18 cellular contexts compared by ENCODE assay signal in genomic region chr12:131944601-131945251, GRCh38. TPM values are rescaled to one million over a fixed set of nuclear protein-coding genes. Genes with fewer than 3 reads are reported as not detected.
DNase-seq lines count a peak whose midpoint lies in the region; ATAC-seq and TF ChIP-seq lines count a peak whose summit lies in the region.
"Had no signal": no experiment of that assay in that cellular context is flagged by ENCODE, and none has a peak within 500 bp of the region (broad histone marks: within the 10 kb centered on the region; RNA-seq: fewer than 3 reads in every experiment).

No MANE protein-coding gene starts in this region.

- H3K4me3 Mint-ChIP-seq in natural killer cell = no peak overlapping the region
- H3K4me3 Mint-ChIP-seq in natural killer cell treated with Interleukin-12 subunit alpha and Interleukin-12 subunit beta and Interleukin-15 and Interleukin-18, amount 100 ng/mL, for 72 hours = no peak overlapping the region
- H3K4me3 Mint-ChIP-seq: T-helper 17 cell had no signal

- no peak for TF ChIP-seq CTCF in natural killer cell (IDR thresholded peaks at IDR 0.05)
- no peak for TF ChIP-seq CTCF in lower lobe of right lung (IDR thresholded peaks at IDR 0.05)
- no peak for TF ChIP-seq CTCF in upper lobe of right lung (IDR thresholded peaks at IDR 0.05)

- no peak for ATAC-seq in natural killer cell
- no peak for ATAC-seq in natural killer cell treated with Interleukin-12 subunit alpha and Interleukin-12 subunit beta and Interleukin-15 and Interleukin-18, amount 100 ng/mL, for 72 hours
- ATAC-seq in lower lobe of right lung = no peak
- no peak for ATAC-seq in upper lobe of right lung
- no peak for ATAC-seq in HG03354 (IDR thresholded peaks at IDR 0.05; ENCODE audit: poor library complexity, severe bottlenecking, unreplicated experiment)
- ATAC-seq: foreskin keratinocyte, HCT116, T-helper 17 cell had no signal

- DNase-seq in NCI-H82 (lab: John Stamatoyannopoulos, UW) (peak; percentile 40), NCI-H82 treated with DMSO at 0.1 percent for 48 hours (lab: John Stamatoyannopoulos, UW; ENCODE audit: unreplicated experiment) (no peak), natural killer cell (peak; percentile 13), lower lobe of right lung (peak; percentile 43), upper lobe of right lung (peak; percentile 59), kidney glomerular epithelial cell (lab: John Stamatoyannopoulos, UW) (no peak)
- DNase-seq in natural killer cell treated with Interleukin-12 subunit alpha and Interleukin-12 subunit beta and Interleukin-15 and Interleukin-18, amount 100 ng/mL, for 72 hours (ENCODE audit: low spot score) = no peak
- DNase-seq: activated naive CD4-positive, alpha-beta T cell treated with Interleukin-2 at 50 U/mL for 16 hours; C1 segment of cervical spinal cord; colonic mucosa; foreskin keratinocyte; Karpas-422; NCI-H1105 treated with DMSO at 0.1 percent for 48 hours; stimulated activated CD4-positive, alpha-beta T cell treated with anti-CD3 and anti-CD28 coated beads, Interleukin-12 subunit alpha, Interleukin-12 subunit beta, amount 100 ng/mL, for 4 hours; T-helper 17 cell had no signal

- peaks cover 16% of the 10 kb centered on the region in 2 donors for H3K4me1 Mint-ChIP-seq in natural killer cell
- peaks cover 17 to 18% of the 10 kb centered on the region in 2 donors for H3K4me1 Mint-ChIP-seq in natural killer cell treated with Interleukin-12 subunit alpha and Interleukin-12 subunit beta and Interleukin-15 and Interleukin-18, amount 100 ng/mL, for 72 hours (ENCODE audit: low read depth in 2 of 2)

- H3K27me3 ChIP-seq in lower lobe of right lung (ENCODE audit: low read depth) (no peaks in the 10 kb centered on the region), upper lobe of right lung (no peaks in the 10 kb centered on the region)
- H3K27me3 ChIP-seq: colonic mucosa, foreskin keratinocyte, upper lobe of left lung had no signal

- H3K4me3 ChIP-seq in lower lobe of right lung (no peak overlapping the region), upper lobe of right lung (no peak overlapping the region)
- H3K4me3 ChIP-seq: colonic mucosa, upper lobe of left lung had no signal

- no peaks in the 10 kb centered on the region for H3K9me3 ChIP-seq in lower lobe of right lung
- no peaks in the 10 kb centered on the region for H3K9me3 ChIP-seq in upper lobe of right lung
- H3K9me3 ChIP-seq: colonic mucosa, upper lobe of left lung had no signal

- H3K27ac ChIP-seq in lower lobe of right lung (no peak overlapping the region), upper lobe of right lung (no peak overlapping the region)
- H3K27ac ChIP-seq: colonic mucosa, foreskin keratinocyte, upper lobe of left lung had no signal

- intact Hi-C loops in natural killer cell (cut with micrococcal nuclease) = no loop called here
- intact Hi-C loops in lower lobe of right lung (cut with DNase I) = no loop called here
- intact Hi-C loops in upper lobe of right lung (cut with DNase I) = loop anchor here (5.0 kb wide), 1 partner anchor 47 kb away; no protein-coding TSS in a partner anchor

- no peaks in the 10 kb centered on the region for H3K36me3 Mint-ChIP-seq in natural killer cell
- H3K36me3 Mint-ChIP-seq in natural killer cell treated with Interleukin-12 subunit alpha and Interleukin-12 subunit beta and Interleukin-15 and Interleukin-18, amount 100 ng/mL, for 72 hours = no peaks in the 10 kb centered on the region

- H3K27me3 Mint-ChIP-seq in natural killer cell (ENCODE audit: low read depth in 2 of 2) = no peaks in the 10 kb centered on the region
- no peaks in the 10 kb centered on the region for H3K27me3 Mint-ChIP-seq in natural killer cell treated with Interleukin-12 subunit alpha and Interleukin-12 subunit beta and Interleukin-15 and Interleukin-18, amount 100 ng/mL, for 72 hours
- H3K27me3 Mint-ChIP-seq: T-helper 17 cell had no signal

- H3K4me1 ChIP-seq in lower lobe of right lung = peaks cover 17% of the 10 kb centered on the region
- peaks cover 6% of the 10 kb centered on the region for H3K4me1 ChIP-seq in upper lobe of right lung
- H3K4me1 ChIP-seq: colonic mucosa, foreskin keratinocyte had no signal

- no peak overlapping the region for H3K27ac Mint-ChIP-seq in natural killer cell
- peak overlapping the region in 1 of 2 donors; percentile 33 for H3K27ac Mint-ChIP-seq in natural killer cell treated with Interleukin-12 subunit alpha and Interleukin-12 subunit beta and Interleukin-15 and Interleukin-18, amount 100 ng/mL, for 72 hours
- H3K27ac Mint-ChIP-seq: T-helper 17 cell had no signal

- H3K36me3 ChIP-seq in lower lobe of right lung = peaks cover 51% of the 10 kb centered on the region
- peaks cover 25% of the 10 kb centered on the region for H3K36me3 ChIP-seq in upper lobe of right lung
- H3K36me3 ChIP-seq: colonic mucosa had no signal

- H3K9me3 Mint-ChIP-seq in natural killer cell = no peaks in the 10 kb centered on the region
- H3K9me3 Mint-ChIP-seq in natural killer cell treated with Interleukin-12 subunit alpha and Interleukin-12 subunit beta and Interleukin-15 and Interleukin-18, amount 100 ng/mL, for 72 hours = no peaks in the 10 kb centered on the region

RNA-seq across cellular contexts. Expression of gene EP400, which starts 5.0 kb away (rescaled TPM):
- total RNA-seq in natural killer cell (10 to 100 TPM; 62.8 to 81.1 (median 80.1) TPM), lower lobe of right lung (46.2 TPM), upper lobe of right lung (41.4 TPM)
- 100 to 1,000 TPM in 1 of 2 donors, 10 to 100 TPM in 1; 53.5 to 106 TPM for total RNA-seq in natural killer cell treated with Interleukin-12 subunit alpha and Interleukin-12 subunit beta and Interleukin-15 and Interleukin-18, amount 100 ng/mL, for 72 hours

RNA-seq across cellular contexts. Expression of gene PUS1, which starts 15.7 kb away (rescaled TPM):
- total RNA-seq in natural killer cell (10 to 100 TPM; 16.9 to 21.9 (median 20.6) TPM), lower lobe of right lung (19.1 TPM), upper lobe of right lung (19.9 TPM)
- 100 to 1,000 TPM in 1 of 2 donors, 10 to 100 TPM in 1; 53.7 to 147 TPM for total RNA-seq in natural killer cell treated with Interleukin-12 subunit alpha and Interleukin-12 subunit beta and Interleukin-15 and Interleukin-18, amount 100 ng/mL, for 72 hours

RNA-seq across cellular contexts. Expression of gene ULK1, which starts 50.3 kb away (rescaled TPM):
- 100 to 1,000 TPM in 2 of 3 donors, 10 to 100 TPM in 1; 99.1 to 142 (median 123) TPM for total RNA-seq in natural killer cell
- total RNA-seq in natural killer cell treated with Interleukin-12 subunit alpha and Interleukin-12 subunit beta and Interleukin-15 and Interleukin-18, amount 100 ng/mL, for 72 hours = 10 to 100 TPM; 21.8 to 24.3 TPM
- 32.2 TPM for total RNA-seq in lower lobe of right lung
- total RNA-seq in upper lobe of right lung = 32.4 TPM

Comparison
In these comparisons a context has a peak if more than half of its experiments do, and no peak if none do; other contexts are left out.
1. DNase-seq: peak in NCI-H82 (single experiment), natural killer cell (single experiment), lower lobe of right lung (single experiment) and upper lobe of right lung (single experiment); none in NCI-H82 treated with DMSO at 0.1 percent for 48 hours (single experiment), natural killer cell treated with Interleukin-12 subunit alpha and Interleukin-12 subunit beta and Interleukin-15 and Interleukin-18, amount 100 ng/mL, for 72 hours (single experiment) and kidney glomerular epithelial cell (single experiment).